In the genomic region with DNA sequence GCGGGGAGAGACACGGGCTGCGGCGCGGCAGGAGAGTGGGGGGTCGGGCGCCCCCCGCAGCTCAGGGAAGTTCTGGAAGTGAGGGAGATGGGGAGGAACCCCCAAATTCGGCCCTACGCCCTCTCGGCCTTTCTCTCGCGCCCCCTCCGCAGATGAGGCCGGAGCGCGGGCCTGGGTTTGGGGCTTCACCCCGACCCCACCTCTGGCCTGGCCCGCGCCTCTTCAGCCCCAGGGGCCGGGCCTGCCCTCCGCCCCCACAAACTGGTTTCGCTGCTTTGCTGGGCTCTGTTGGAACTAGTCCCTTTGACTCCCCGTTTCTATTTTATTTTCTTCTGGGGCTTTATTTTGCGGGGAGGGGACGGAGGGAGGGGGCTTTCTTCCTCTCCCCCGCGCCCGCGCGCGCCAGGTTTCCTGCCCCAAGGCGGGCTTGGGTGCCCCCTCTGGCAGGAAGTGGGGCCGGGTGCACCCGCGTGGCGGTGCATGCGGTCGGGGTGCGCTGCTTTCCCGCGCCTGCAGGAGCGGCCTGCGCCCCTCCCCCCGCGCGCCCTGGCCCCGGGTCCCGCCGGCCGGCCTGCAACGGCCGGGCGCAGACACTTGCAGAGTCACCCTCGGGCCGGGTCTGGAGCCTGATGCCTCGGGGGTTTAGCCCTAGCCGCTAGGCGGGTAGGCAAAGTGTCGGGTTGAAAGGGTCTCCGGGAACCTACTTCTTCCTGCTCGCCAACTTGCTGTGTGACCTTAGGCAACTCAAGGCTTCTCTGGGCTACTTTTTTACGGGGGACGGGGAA, we compare ENCODE assay signal across 8 cellular contexts. TPM values are rescaled to one million over a fixed set of nuclear protein-coding genes. Genes with fewer than 3 reads are reported as not detected.
DNase-seq lines count a peak whose midpoint lies in the region; ATAC-seq and TF ChIP-seq lines count a peak whose summit lies in the region.

No MANE protein-coding gene starts in this region.

- peak overlapping the region; percentile 62 for H2BK120ac ChIP-seq in IMR-90 (ENCODE audit: low read depth, low read length)

- H3K27me3 Mint-ChIP-seq in immature natural killer cell (ENCODE audit: low read depth in 3 of 3), result peaks cover 7 to 22% (median 15%) of the 10 kb centered on the region in 3 donors

- peaks cover 25% of the 10 kb centered on the region for H4K20me1 ChIP-seq in IMR-90 (ENCODE audit: insufficient read depth, low read length)

- in situ Hi-C loops in IMR-90 (cut with MboI; ENCODE audit: low sequenced_read_pairs), result no loop called here

- peak; percentile 27 for TF ChIP-seq RAD21 in IMR-90 (IDR thresholded peaks at IDR 0.05; ENCODE audit: low read length)

- peak overlapping the region; percentile 97 for H3K14ac ChIP-seq in IMR-90 (replicated peaks; ENCODE audit: low read depth, low read length)

- intact Hi-C loops in IMR-90 (cut with micrococcal nuclease), result loop anchor here (2.0 to 5.0 kb wide), 2 partner anchors 25 to 41 kb away; no protein-coding TSS in a partner anchor
- intact Hi-C loops in body of pancreas (cut with DNase I), result no loop called here

- H3K4me3 ChIP-seq in IMR-90 (ENCODE audit: insufficient read depth, low read depth, low read length) (peak overlapping the region; percentile 76), body of pancreas (peak overlapping the region; percentile 22 to 55)

- dilution Hi-C loops in IMR-90 (cut with HindIII; ENCODE audit: low sequenced_read_pairs, unreplicated experiment), result no loop called here

- peak overlapping the region; percentile 79 for H2AFZ ChIP-seq in IMR-90 (replicated peaks; ENCODE audit: low read length, poor library complexity)

- peak overlapping the region; percentile 78 for H3K27ac ChIP-seq in IMR-90 (ENCODE audit: insufficient read depth, low read length)
- H3K27ac ChIP-seq in body of pancreas, result peak overlapping the region; percentile 9 to 78 (median 69)

- peak overlapping the region; percentile 71 for H3K9ac ChIP-seq in IMR-90 (ENCODE audit: low read depth, low read length)

- H3K23ac ChIP-seq in IMR-90 (ENCODE audit: low read depth, low read length), result peak overlapping the region; percentile 97

- H3K27ac Mint-ChIP-seq in immature natural killer cell, result peak overlapping the region; percentile 60 to 90 (median 86)

- H3K4me3 Mint-ChIP-seq in immature natural killer cell, result peak overlapping the region; percentile 79 to 85 (median 83)

- peak overlapping the region; percentile 38; the same call in 1 of the 2 replicates for H4K5ac ChIP-seq in IMR-90 (ENCODE audit: low read depth, low read length)

- H3K36me3 ChIP-seq in IMR-90 (ENCODE audit: control insufficient read depth, insufficient read depth, low read length) (peaks cover 16% of the 10 kb centered on the region), body of pancreas (replicated peaks in 1 of 2; ENCODE audit: insufficient read depth in 1 of 2, low read depth in 2 of 2) (no peaks in the 10 kb centered on the region)

- H2BK15ac ChIP-seq in IMR-90 (ENCODE audit: low read depth, low read length), result peak overlapping the region; percentile 7; the same call in 1 of the 3 replicates

- peak overlapping the region; percentile 62 for H4K91ac ChIP-seq in IMR-90 (ENCODE audit: insufficient read depth, low read depth, low read length)

- peak overlapping the region; percentile 85 for H3K4ac ChIP-seq in IMR-90 (ENCODE audit: low read depth, low read length)

- peaks cover 18% of the 10 kb centered on the region; the same call in 1 of the 2 replicates for H3K9me1 ChIP-seq in IMR-90 (ENCODE audit: insufficient read depth, low read length)

- peak overlapping the region; percentile 58 to 75 for H4K8ac ChIP-seq in IMR-90 (ENCODE audit: low read depth in 2 of 2, low read length in 2 of 2)

- POLR2A ChIA-PET in IMR-90 (lab: Charles Lee; ENCODE audit: unreplicated experiment), result no interaction called here

- DNase-seq in NCI-H1417 (lab: John Stamatoyannopoulos, UW) (peak; percentile 30 to 76 (median 76)), NCI-H1417 treated with DMSO at 0.1 percent for 48 hours (lab: John Stamatoyannopoulos, UW) (no peak), IMR-90 (peak; percentile 33), T-helper 22 cell (ENCODE audit: low read depth) (peak; percentile 54), body of pancreas (peak in 3 of 4 donors; percentile 46 to 68 (median 47)), immature natural killer cell (peak; percentile 68 to 73 (median 73))
- DNase-seq in stimulated activated CD4-positive, alpha-beta T cell treated with anti-CD3 and anti-CD28 coated beads, Interleukin-15, amount 100 ng/mL, for 24 hours, result peak; percentile 86

- peak overlapping the region; percentile 72 for H2AK5ac ChIP-seq in IMR-90 (ENCODE audit: low read depth, low read length)

- H3K9me3 Mint-ChIP-seq in immature natural killer cell, result no peaks in the 10 kb centered on the region

- H2AK9ac ChIP-seq in IMR-90 (replicated peaks; ENCODE audit: low read depth, low read length, poor library complexity), result peak overlapping the region; percentile 96

- H3K27me3 ChIP-seq in IMR-90 (ENCODE audit: control insufficient read depth, insufficient read depth, low read length) (no peaks in the 10 kb centered on the region), body of pancreas (no peaks in the 10 kb centered on the region)

- peaks cover 27 to 30% of the 10 kb centered on the region in 2 donors for H3K4me1 Mint-ChIP-seq in immature natural killer cell

- WGBS in IMR-90 (ENCODE audit: extremely low coverage in 2 of 2, insufficient read length in 1 of 2), 2 experiments, result 2% methylated on average over 20 of the region's 64 CpGs; no CpG with 5 or more reads in 1 of the 2 experiments
- WGBS in body of pancreas, 2 donors, result 1 to 7% methylated on average over 28 to 55 of the region's 64 CpGs

- peaks cover 14 to 41% of the 10 kb centered on the region in 2 experiments for H3K79me1 ChIP-seq in IMR-90 (ENCODE audit: low read depth in 1 of 2, low read length in 2 of 2)

- ATAC-seq in IMR-90 (ENCODE audit: low read depth) (peak; percentile 6; the same call in 1 of the 2 replicates), body of pancreas (peak; percentile 17), HG02870 (IDR thresholded peaks at IDR 0.05; ENCODE audit: unreplicated experiment) (no peak)

- H3K4me1 ChIP-seq in IMR-90 (ENCODE audit: control insufficient read depth, insufficient read depth, low read length) (peaks cover 24% of the 10 kb centered on the region), body of pancreas (peaks cover 26% of the 10 kb centered on the region)

- TF ChIP-seq CTCF in IMR-90 (conservative IDR thresholded peaks at IDR 0.05; ENCODE audit: low read depth, low read length) (peak; percentile 34; the same call in 1 of the 2 replicates), body of pancreas (IDR thresholded peaks at IDR 0.05) (peak in 4 of 7 experiments; percentile 14 to 39 (median 28))

- H2BK5ac ChIP-seq in IMR-90 (ENCODE audit: low read depth, low read length, poor library complexity, severe bottlenecking), result peak overlapping the region; percentile 76

- BruUV-seq in IMR-90 (replicated peaks; lab: Mats Ljungman, UMichigan), result no TSS peak

- H3K56ac ChIP-seq in IMR-90 (ENCODE audit: extremely low read depth, insufficient read depth, low read length), result peak overlapping the region; percentile 91

- H3K4me2 ChIP-seq in IMR-90 (ENCODE audit: low read depth, low read length), result peak overlapping the region; percentile 82

- CTCF ChIA-PET in IMR-90 (lab: Yijun Ruan, JAX), result no interaction called here

- H3K36me3 Mint-ChIP-seq in immature natural killer cell, result peaks cover 0 to 12% (median 7%) of the 10 kb centered on the region in 3 donors

- H3K18ac ChIP-seq in IMR-90 (ENCODE audit: low read depth, low read length), result peak overlapping the region; percentile 28; the same call in 1 of the 2 replicates

- H2BK20ac ChIP-seq in IMR-90 (ENCODE audit: low read depth, low read length), result no peak overlapping the region

- H3K9me3 ChIP-seq in IMR-90 (ENCODE audit: control insufficient read depth, insufficient read depth, low read length), result no peaks in the 10 kb centered on the region
- no peaks in the 10 kb centered on the region for H3K9me3 ChIP-seq in body of pancreas

- peak; percentile 44; the same call in 1 of the 2 replicates for TF ChIP-seq POLR2A in IMR-90 (IDR thresholded peaks at IDR 0.05; ENCODE audit: low read depth, low read length)
- TF ChIP-seq POLR2A in body of pancreas (IDR thresholded peaks at IDR 0.05), result no peak

TF ChIP-seq in IMR-90, 13 proteins besides CTCF, POLR2A, EP300 and RAD21:
- TF ChIP-seq MAZ (IDR thresholded peaks at IDR 0.05; ENCODE audit: borderline replicate concordance, low read depth, low read length) (peak; percentile 49; the same call in 1 of the 2 replicates), MXI1 (IDR thresholded peaks at IDR 0.05; ENCODE audit: borderline replicate concordance, low read depth, low read length) (peak; percentile 83; the same call in 1 of the 2 replicates), RCOR1 (IDR thresholded peaks at IDR 0.05; ENCODE audit: insufficient replicate concordance, low read length) (no peak), MAFK (IDR thresholded peaks at IDR 0.05; ENCODE audit: low read depth, low read length) (no peak)
TF ChIP-seq in IMR-90: peak in this region for 2.

RNA-seq across cellular contexts. Expression of a gene that starts 1.2 kb away (rescaled TPM):
- 101 and 129 TPM in 2 replicates for total RNA-seq in IMR-90 (2012; rRNA removed)
- 589 and 652 TPM in 2 replicates for polyA plus RNA-seq in IMR-90 (2012; rRNA removed)
- 380 and 646 TPM in 2 replicates for polyA plus RNA-seq in IMR-90 (2012; cell fraction: cytosol; rRNA removed)
- 226 and 344 TPM in 2 replicates for polyA plus RNA-seq in IMR-90 (2012; cell fraction: nucleus; rRNA removed; ENCODE audit: low replicate concordance)
- total RNA-seq in body of pancreas, result 10 to 100 TPM; 22.6 to 27.7 TPM
- 10 to 100 TPM in 2 of 3 donors, 1 to 10 TPM in 1; 9.8 to 22.1 (median 19.6) TPM for polyA plus RNA-seq in immature natural killer cell

RNA-seq across cellular contexts. Expression of a gene that starts 10.9 kb away (rescaled TPM):
- 8.1 and 8.4 TPM in 2 replicates for total RNA-seq in IMR-90 (2012; rRNA removed)
- 25.6 and 28.9 TPM in 2 replicates for polyA plus RNA-seq in IMR-90 (2012; rRNA removed)
- 27.3 and 43.9 TPM in 2 replicates for polyA plus RNA-seq in IMR-90 (2012; cell fraction: cytosol; rRNA removed)
- polyA plus RNA-seq in IMR-90 (2012; cell fraction: nucleus; rRNA removed; ENCODE audit: low replicate concordance), result 16.8 and 47.4 TPM in 2 replicates
- 10 to 100 TPM in 1 of 2 donors, 1 to 10 TPM in 1; 8.6 to 21.5 TPM for total RNA-seq in body of pancreas
- 100 to 1,000 TPM in 1 of 3 donors, 10 to 100 TPM in 2; 86.1 to 101 (median 89.1) TPM for polyA plus RNA-seq in immature natural killer cell
